ENCODE assay signal across 12 cellular contexts in the genomic region with DNA sequence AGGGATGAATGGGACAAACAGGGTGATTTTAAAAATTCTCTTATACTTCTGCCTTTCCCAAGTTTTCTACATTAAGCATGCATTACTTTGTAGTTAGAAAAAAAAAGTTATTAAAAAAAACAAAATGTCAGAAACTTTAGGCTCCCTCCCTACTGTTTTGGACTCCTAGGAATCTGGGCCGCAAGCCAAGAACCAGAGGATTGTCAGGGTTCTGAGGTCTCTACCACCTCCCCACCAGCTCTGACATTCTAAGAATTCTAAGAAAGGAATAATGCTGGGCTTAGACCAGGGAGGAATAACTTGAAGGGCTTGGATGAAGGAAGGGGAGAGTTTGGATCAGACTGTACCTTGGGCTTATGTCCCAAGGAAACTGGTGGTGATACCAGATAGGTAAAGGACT. TPM values are rescaled to one million over a fixed set of nuclear protein-coding genes. Genes with fewer than 3 reads are reported as not detected.
DNase-seq lines count a peak whose midpoint lies in the region; ATAC-seq and TF ChIP-seq lines count a peak whose summit lies in the region.
"Had no signal": no experiment of that assay in that cellular context is flagged by ENCODE, and none has a peak within 500 bp of the region (broad histone marks: within the 10 kb centered on the region; RNA-seq: fewer than 3 reads in every experiment).

No MANE protein-coding gene starts in this region.

- TF ChIP-seq POLR2A in esophagus muscularis mucosa (IDR thresholded peaks at IDR 0.05; ENCODE audit: low read depth), result no peak

- peaks cover 4% of the 10 kb centered on the region for H3K9me3 Mint-ChIP-seq in activated CD4-positive, alpha-beta T cell treated with anti-CD3 and anti-CD28 coated beads, Interleukin-2, amount 10 ng/mL, durations not matched to agents 7 days and 5 days

- H3K4me1 Mint-ChIP-seq in activated CD4-positive, alpha-beta T cell treated with anti-CD3 and anti-CD28 coated beads, Interleukin-2, amount 10 ng/mL, durations not matched to agents 7 days and 5 days, result peaks cover 52% of the 10 kb centered on the region

- peaks cover 19% of the 10 kb centered on the region for H3K36me3 Mint-ChIP-seq in activated CD4-positive, alpha-beta T cell treated with anti-CD3 and anti-CD28 coated beads, Interleukin-2, amount 10 ng/mL, durations not matched to agents 7 days and 5 days (ENCODE audit: low read depth)

- intact Hi-C loops in esophagus muscularis mucosa (cut with DNase I) (no loop called here), lower lobe of right lung (cut with DNase I) (no loop called here)

- WGBS in esophagus muscularis mucosa, result 65% methylated on average over 1 of the region's 1 CpG

- peak overlapping the region; percentile 85 for H3K4me3 Mint-ChIP-seq in activated CD4-positive, alpha-beta T cell treated with anti-CD3 and anti-CD28 coated beads, Interleukin-2, amount 10 ng/mL, durations not matched to agents 7 days and 5 days

- POLR2A ChIA-PET in activated CD4-positive, alpha-beta T cell treated with anti-CD3 and anti-CD28 coated beads, Interleukin-2, amount 10 ng/mL, durations not matched to agents 7 days and 5 days (lab: Charles Lee), result interaction anchor here (0.6 kb wide), 1 partner anchor 62 kb away, joined by 3 read pairs; no protein-coding TSS in a partner anchor

- H3K27ac Mint-ChIP-seq in activated CD4-positive, alpha-beta T cell treated with anti-CD3 and anti-CD28 coated beads, Interleukin-2, amount 10 ng/mL, durations not matched to agents 7 days and 5 days, result peak overlapping the region; percentile 68

- no peaks in the 10 kb centered on the region for H3K27me3 Mint-ChIP-seq in activated CD4-positive, alpha-beta T cell treated with anti-CD3 and anti-CD28 coated beads, Interleukin-2, amount 10 ng/mL, durations not matched to agents 7 days and 5 days

- no peaks in the 10 kb centered on the region for H3K9me3 ChIP-seq in RWPE2 (ENCODE audit: severe bottlenecking)
- H3K9me3 ChIP-seq in esophagus muscularis mucosa, result no peaks in the 10 kb centered on the region
- no peaks in the 10 kb centered on the region for H3K9me3 ChIP-seq in right atrium auricular region
- H3K9me3 ChIP-seq in lower lobe of right lung, result no peaks in the 10 kb centered on the region

- TF ChIP-seq CTCF in RWPE2 (IDR thresholded peaks at IDR 0.05; ENCODE audit: poor library complexity, severe bottlenecking) (no peak), esophagus muscularis mucosa (IDR thresholded peaks at IDR 0.05) (no peak), retinal pigment epithelial cell (conservative IDR thresholded peaks at IDR 0.05; ENCODE audit: low read depth, low read length) (no peak), right atrium auricular region (IDR thresholded peaks at IDR 0.05) (no peak), lower lobe of right lung (IDR thresholded peaks at IDR 0.05) (no peak)

- H3K36me3 ChIP-seq in RWPE2 (ENCODE audit: low read depth) (peaks cover 16% of the 10 kb centered on the region), esophagus muscularis mucosa (peaks cover 0 to 6% (median 0%) of the 10 kb centered on the region in 4 donors), right atrium auricular region (peaks cover under 1% of the 10 kb centered on the region), lower lobe of right lung (peaks cover 8% of the 10 kb centered on the region)

- H3K4me3 ChIP-seq in RWPE2 (ENCODE audit: severe bottlenecking) (no peak overlapping the region), esophagus muscularis mucosa (no peak overlapping the region), retinal pigment epithelial cell (ENCODE audit: low read length) (peak overlapping the region; percentile 56), right atrium auricular region (no peak overlapping the region), lower lobe of right lung (no peak overlapping the region)

- TF ChIP-seq EP300 in esophagus muscularis mucosa (IDR thresholded peaks at IDR 0.05), result no peak

- ATAC-seq in RWPE2 (ENCODE audit: low read depth), result no peak
- ATAC-seq in lower lobe of right lung, result no peak

- H3K27ac ChIP-seq in RWPE2 (ENCODE audit: poor library complexity, severe bottlenecking) (peak overlapping the region; percentile 74), esophagus muscularis mucosa (replicated peaks in 1 of 4) (peak overlapping the region in 3 of 4 donors; percentile 95 to 99 (median 99)), right atrium auricular region (no peak overlapping the region), lower lobe of right lung (no peak overlapping the region)
- H3K27ac ChIP-seq: foreskin keratinocyte had no signal

- CTCF ChIA-PET in activated CD4-positive, alpha-beta T cell treated with anti-CD3 and anti-CD28 coated beads, Interleukin-2, amount 10 ng/mL, durations not matched to agents 7 days and 5 days (lab: Charles Lee), result interaction anchor here (0.6 to 7.2 kb wide), 10 partner anchors 7 to 1770 kb away, joined by 3 to 74 read pairs (median 4); partner anchors contain the start of genes CA9, SIT1 and TPM2

- H3K4me1 ChIP-seq in RWPE2 (ENCODE audit: insufficient read depth, poor library complexity, severe bottlenecking) (peaks cover 24% of the 10 kb centered on the region), esophagus muscularis mucosa (peaks cover 30 to 56% (median 54%) of the 10 kb centered on the region in 4 donors), right atrium auricular region (peaks cover 0 to 22% of the 10 kb centered on the region in 2 donors), lower lobe of right lung (peaks cover 21% of the 10 kb centered on the region)

- no peaks in the 10 kb centered on the region for H3K27me3 ChIP-seq in RWPE2 (ENCODE audit: insufficient read depth, poor library complexity, severe bottlenecking)
- H3K27me3 ChIP-seq in esophagus muscularis mucosa, result no peaks in the 10 kb centered on the region
- H3K27me3 ChIP-seq in right atrium auricular region, result no peaks in the 10 kb centered on the region
- no peaks in the 10 kb centered on the region for H3K27me3 ChIP-seq in lower lobe of right lung (ENCODE audit: low read depth)
- H3K27me3 ChIP-seq: foreskin keratinocyte had no signal

- DNase-seq in activated CD4-positive, alpha-beta T cell treated with anti-CD3 and anti-CD28 coated beads, Interleukin-2, amount 10 ng/mL, durations not matched to agents 7 days and 5 days, result no peak
- no peak for DNase-seq in activated CD4-positive, alpha-beta T cell treated with anti-CD3 and anti-CD28 coated beads, Interleukin-2, amount 50 U/mL, for 1 hour
- no peak for DNase-seq in RWPE2 (ENCODE audit: low spot score)
- no peak for DNase-seq in esophagus muscularis mucosa (ENCODE audit: extremely low spot score)
- no peak for DNase-seq in retinal pigment epithelial cell (ENCODE audit: low read depth)
- no peak for DNase-seq in NOMO-1 (lab: John Stamatoyannopoulos, UW; ENCODE audit: unreplicated experiment in 2 of 2)
- DNase-seq in right atrium auricular region (ENCODE audit: low spot score), result no peak
- DNase-seq in lower lobe of right lung, result no peak
- DNase-seq: foreskin keratinocyte; NCI-H146; stimulated activated CD4-positive, alpha-beta T cell treated with anti-CD3 and anti-CD28 coated beads, Interleukin-2, amount 100 ng/mL, for 24 hours; T-helper 9 cell had no signal

RNA-seq across cellular contexts. Expression of gene ARHGEF39, which starts 1.1 kb away (rescaled TPM):
- total RNA-seq in activated CD4-positive, alpha-beta T cell treated with anti-CD3 and anti-CD28 coated beads, Interleukin-2, amount 10 ng/mL, durations not matched to agents 7 days and 5 days, result 10 to 100 TPM; 11.8 to 13.5 TPM
- 1 to 10 TPM; 1.3 to 3.3 (median 1.7) TPM for total RNA-seq in esophagus muscularis mucosa
- under 1 TPM in 1 of 2 donors, not detected in 1; 0.44 TPM for total RNA-seq in right atrium auricular region
- 1.2 TPM for total RNA-seq in lower lobe of right lung

RNA-seq across cellular contexts. Expression of gene CA9, which starts 7.7 kb away (rescaled TPM):
- under 1 TPM in 1 of 2 experiments, not detected in 1; 0.40 TPM for total RNA-seq in activated CD4-positive, alpha-beta T cell treated with anti-CD3 and anti-CD28 coated beads, Interleukin-2, amount 10 ng/mL, durations not matched to agents 7 days and 5 days
- total RNA-seq in esophagus muscularis mucosa (1 to 10 TPM in 1 of 4 donors, not detected in 3; 2.2 TPM), right atrium auricular region (1 to 10 TPM; 5.5 to 5.9 TPM), lower lobe of right lung (not detected)

RNA-seq across cellular contexts. Expression of gene CCDC107, which starts 8.0 kb away (rescaled TPM):
- 10 to 100 TPM; 30.7 to 30.9 TPM for total RNA-seq in activated CD4-positive, alpha-beta T cell treated with anti-CD3 and anti-CD28 coated beads, Interleukin-2, amount 10 ng/mL, durations not matched to agents 7 days and 5 days
- total RNA-seq in esophagus muscularis mucosa, result 100 to 1,000 TPM in 2 of 4 donors, 10 to 100 TPM in 2; 68.4 to 117 (median 104) TPM
- 10 to 100 TPM; 38.5 to 64.3 TPM for total RNA-seq in right atrium auricular region
- total RNA-seq in lower lobe of right lung, result 28.9 TPM

RNA-seq across cellular contexts. Expression of gene RMRP, which starts 8.2 kb away (rescaled TPM):
- total RNA-seq in activated CD4-positive, alpha-beta T cell treated with anti-CD3 and anti-CD28 coated beads, Interleukin-2, amount 10 ng/mL, durations not matched to agents 7 days and 5 days, result over 10,000 TPM in 1 of 2 experiments, 1,000 to 10,000 TPM in 1; 1,959 to 11,185 TPM
- total RNA-seq in esophagus muscularis mucosa, result 1,000 to 10,000 TPM; 1,899 to 6,162 (median 2,510) TPM
- total RNA-seq in right atrium auricular region, result 100 to 1,000 TPM in 1 of 2 donors, not detected in 1; 431 TPM
- 24,340 TPM for total RNA-seq in lower lobe of right lung

RNA-seq across cellular contexts. Expression of gene SIT1, which starts 15.3 kb away (rescaled TPM):
- 100 to 1,000 TPM; 195 to 202 TPM for total RNA-seq in activated CD4-positive, alpha-beta T cell treated with anti-CD3 and anti-CD28 coated beads, Interleukin-2, amount 10 ng/mL, durations not matched to agents 7 days and 5 days
- total RNA-seq in esophagus muscularis mucosa, result under 1 TPM in 3 of 4 donors, not detected in 1; 0.40 to 0.83 (median 0.83) TPM
- under 1 TPM in 1 of 2 donors, not detected in 1; 0.55 TPM for total RNA-seq in right atrium auricular region
- 1.5 TPM for total RNA-seq in lower lobe of right lung
- total RNA-seq: foreskin keratinocyte had no signal

Comparison
In these comparisons a context has a peak if more than half of its experiments do, and no peak if none do; other contexts are left out.
1. H3K27ac ChIP-seq: peak in RWPE2 (single experiment) and esophagus muscularis mucosa (3 of 4); none in right atrium auricular region (0 of 2) and lower lobe of right lung (single experiment).